22 cellular contexts compared by ENCODE assay signal in genomic region chr4:3299122-3299521, GRCh38. TPM values are rescaled to one million over a fixed set of nuclear protein-coding genes. Genes with fewer than 3 reads are reported as not detected.
A peak's percentile ranks its signal among the peaks of the same experiment; 100 is the strongest.
DNase-seq lines count a peak whose midpoint lies in the region; ATAC-seq and TF ChIP-seq lines count a peak whose summit lies in the region.
"Had no signal": no experiment of that assay in that cellular context is flagged by ENCODE, and none has a peak within 500 bp of the region (broad histone marks: within the 10 kb centered on the region; RNA-seq: fewer than 3 reads in every experiment).

No MANE protein-coding gene starts in this region.

- H3K9me3 ChIP-seq in cardiac muscle cell (ENCODE audit: low read depth): no peaks in the 10 kb centered on the region
- no peaks in the 10 kb centered on the region for H3K9me3 ChIP-seq in right cardiac atrium (ENCODE audit: control insufficient read depth, low read length)
- no peaks in the 10 kb centered on the region for H3K9me3 ChIP-seq in transverse colon
- H3K9me3 ChIP-seq: A549 had no signal

- TF ChIP-seq CTCF in cardiac muscle cell (IDR thresholded peaks at IDR 0.05; ENCODE audit: low read depth, low read length) (no peak), dorsolateral prefrontal cortex (IDR thresholded peaks at IDR 0.05 in 54 of 56, conservative IDR thresholded peaks at IDR 0.05 in 2 of 56; ENCODE audit: low read depth in 1 of 56, partially characterized antibody in 56 of 56) (no peak), neural crest cell (conservative IDR thresholded peaks at IDR 0.05) (no peak), transverse colon (IDR thresholded peaks at IDR 0.05) (no peak)

- in situ Hi-C loops in transverse colon (cut with MboI; ENCODE audit: low pct_ligation_motif_present in 1 of 4, low pct_unique_long_range_greater_than_20kb in 1 of 4, low sequenced_read_pairs in 3 of 4): no loop called here

- H3K4me3 ChIP-seq in cardiac muscle cell: no peak overlapping the region
- no peak overlapping the region for H3K4me3 ChIP-seq in right cardiac atrium (ENCODE audit: low read length)
- H3K4me3 ChIP-seq in dorsolateral prefrontal cortex: no peak overlapping the region
- H3K4me3 ChIP-seq in transverse colon: no peak overlapping the region
- H3K4me3 ChIP-seq: A549 had no signal

- H3K36me3 ChIP-seq in cardiac muscle cell (no peaks in the 10 kb centered on the region), transverse colon (no peaks in the 10 kb centered on the region)

- H3K4me1 ChIP-seq in cardiac muscle cell (ENCODE audit: low read depth): peaks cover 54% of the 10 kb centered on the region
- H3K4me1 ChIP-seq in right cardiac atrium (ENCODE audit: control insufficient read depth, insufficient read depth, low read length): no peaks in the 10 kb centered on the region
- peaks cover 0 to 3% (median 0%) of the 10 kb centered on the region in 4 donors for H3K4me1 ChIP-seq in transverse colon

- H3K4me3 Mint-ChIP-seq in neural crest cell: peak overlapping the region; percentile 39
- H3K4me3 Mint-ChIP-seq: CD14-positive monocyte had no signal

- ATAC-seq in right cardiac atrium: no peak
- no peak for ATAC-seq in GM19455 (IDR thresholded peaks at IDR 0.05; ENCODE audit: unreplicated experiment)
- no peak for ATAC-seq in GM19395 (IDR thresholded peaks at IDR 0.05; ENCODE audit: unreplicated experiment)
- ATAC-seq: A549, PC-3 had no signal

- H3K4me1 Mint-ChIP-seq in neural crest cell: peaks cover 74% of the 10 kb centered on the region

- no peaks in the 10 kb centered on the region for H3K27me3 Mint-ChIP-seq in neural crest cell (ENCODE audit: low read depth)

- no peaks in the 10 kb centered on the region for H3K27me3 ChIP-seq in cardiac muscle cell
- no peaks in the 10 kb centered on the region for H3K27me3 ChIP-seq in right cardiac atrium (ENCODE audit: control insufficient read depth, insufficient read depth)
- H3K27me3 ChIP-seq in dorsolateral prefrontal cortex: no peaks in the 10 kb centered on the region
- H3K27me3 ChIP-seq in transverse colon: no peaks in the 10 kb centered on the region

- no peak overlapping the region for H3K27ac Mint-ChIP-seq in neural crest cell (ENCODE audit: unreplicated experiment)

- H3K27ac ChIP-seq in cardiac muscle cell (peak overlapping the region; percentile 87), right cardiac atrium (ENCODE audit: low read length) (no peak overlapping the region), dorsolateral prefrontal cortex (peak overlapping the region in 34 of 59 donors; percentile 2 to 78 (median 51)), transverse colon (no peak overlapping the region)
- H3K27ac ChIP-seq: A549, RWPE1 had no signal

- DNase-seq in cardiac muscle cell (ENCODE audit: low read depth in 1 of 2, low spot score in 1 of 2) (no peak), right cardiac atrium (no peak), dorsolateral prefrontal cortex (peak in 4 of 10 donors; percentile 3 to 34 (median 8)), neural crest cell (ENCODE audit: low read depth, low spot score) (no peak), ureter (ENCODE audit: low spot score) (peak; percentile 14), transverse colon (no peak)
- DNase-seq: COR-L47, DMS153, Kasumi-1, NCI-H1105, NCI-H1694 treated with DMSO at 0.1 percent for 48 hours, NCI-H2171, NCI-H446 treated with DMSO at 0.1 percent for 48 hours, NCI-H774, PC-3 had no signal

- 54% methylated on average over 2 of the region's 2 CpGs for WGBS in right cardiac atrium
- 85% methylated on average over 2 of the region's 2 CpGs; no CpG with 5 or more reads in 1 of the 2 donors for WGBS in transverse colon (ENCODE audit: low coverage in 1 of 2), 2 donors

- peaks cover 5% of the 10 kb centered on the region for H3K9me3 Mint-ChIP-seq in neural crest cell
- H3K9me3 Mint-ChIP-seq: IgD-negative memory B cell had no signal

- intact Hi-C loops in right cardiac atrium (cut with DNase I): no loop called here
- intact Hi-C loops in dorsolateral prefrontal cortex (cut with DNase I): loop anchor here in 1 of 2 donors (10.0 kb wide), 1 partner anchor 46 kb away; no protein-coding TSS in a partner anchor
- intact Hi-C loops in transverse colon (cut with DNase I; ENCODE audit: low total_unique reads): no loop called here

- peaks cover 30% of the 10 kb centered on the region for H3K36me3 Mint-ChIP-seq in neural crest cell (ENCODE audit: low read depth)

- no peak for TF ChIP-seq POLR2A in transverse colon (IDR thresholded peaks at IDR 0.05)

- no peak for TF ChIP-seq EP300 in transverse colon (IDR thresholded peaks at IDR 0.05; ENCODE audit: low read depth)

RNA-seq across cellular contexts. Expression of gene RGS12, which starts 6.3 kb away (rescaled TPM):
- total RNA-seq in cardiac muscle cell: 26.8 and 40.1 TPM in 2 replicates
- polyA plus RNA-seq in cardiac muscle cell: 45.0 and 51.6 TPM in 2 replicates
- total RNA-seq in right cardiac atrium: 10 to 100 TPM; 11.6 to 18.2 (median 14.6) TPM
- 20.8 TPM for polyA plus RNA-seq in right cardiac atrium
- 100 to 1,000 TPM in 5 of 120 experiments, 10 to 100 TPM in 115; 37.5 to 114 (median 72.2) TPM for total RNA-seq in dorsolateral prefrontal cortex
- 60.4 and 69.5 TPM in 2 replicates for total RNA-seq in neural crest cell
- total RNA-seq in ureter: 50.8 TPM
- 10 to 100 TPM; 12.4 to 77.4 (median 17.3) TPM for total RNA-seq in transverse colon

RNA-seq across cellular contexts. Expression of gene MSANTD1, which starts 50.2 kb away (rescaled TPM):
- 1.4 and 2.7 TPM in 2 replicates for total RNA-seq in cardiac muscle cell
- polyA plus RNA-seq in cardiac muscle cell: 0.37 and 0.92 TPM in 2 replicates
- under 1 TPM; 0.23 to 0.40 (median 0.34) TPM for total RNA-seq in right cardiac atrium
- 0.20 TPM for polyA plus RNA-seq in right cardiac atrium
- total RNA-seq in dorsolateral prefrontal cortex: 10 to 100 TPM in 16 of 120 experiments, 1 to 10 TPM in 104; 3.0 to 16.7 (median 6.9) TPM
- total RNA-seq in neural crest cell: 1.2 TPM in 2 replicates
- total RNA-seq in ureter: 1.7 TPM
- 1 to 10 TPM in 1 of 4 donors, under 1 TPM in 2, not detected in 1; 0.68 to 1.3 (median 0.80) TPM for total RNA-seq in transverse colon
- total RNA-seq: HT1080 had no signal
- polyA plus RNA-seq: CD14-positive monocyte, IgD-negative memory B cell had no signal

Comparison
In these comparisons a context has a peak if more than half of its experiments do, and no peak if none do; other contexts are left out.
1. H3K27ac ChIP-seq: peak in cardiac muscle cell (single experiment) and dorsolateral prefrontal cortex (34 of 59); none in right cardiac atrium (single experiment) and transverse colon (0 of 4).